9 cellular contexts compared by ENCODE assay signal in genomic region chr18:48922203-48922800, GRCh38. TPM values are rescaled to one million over a fixed set of nuclear protein-coding genes. Genes with fewer than 3 reads are reported as not detected.
A peak's percentile ranks its signal among the peaks of the same experiment; 100 is the strongest.
DNase-seq lines count a peak whose midpoint lies in the region; ATAC-seq and TF ChIP-seq lines count a peak whose summit lies in the region.
"Had no signal": no experiment of that assay in that cellular context is flagged by ENCODE, and none has a peak within 500 bp of the region (broad histone marks: within the 10 kb centered on the region; RNA-seq: fewer than 3 reads in every experiment).

No MANE protein-coding gene starts in this region.

- peaks cover 0 to 27% of the 10 kb centered on the region in 2 donors for H3K36me3 Mint-ChIP-seq in activated naive CD4-positive, alpha-beta T cell treated with anti-CD3 and anti-CD28 coated beads, Interleukin-2, amount 50 U/mL, for 72 hours

- no peak overlapping the region for H3K4me3 ChIP-seq in mucosa of stomach (ENCODE audit: low read length)
- H3K4me3 ChIP-seq in upper lobe of right lung, result peak overlapping the region; percentile 44

- H3K27ac ChIP-seq in cingulate gyrus (ENCODE audit: low read depth, low read length) (peak overlapping the region; percentile 10), upper lobe of right lung (peak overlapping the region; percentile 81)

- H3K9ac ChIP-seq in mucosa of stomach (ENCODE audit: low read length), result peak overlapping the region; percentile 0

- no peaks in the 10 kb centered on the region for H3K27me3 ChIP-seq in mucosa of stomach (ENCODE audit: control insufficient read depth, insufficient read depth, low read length)
- H3K27me3 ChIP-seq in upper lobe of right lung, result no peaks in the 10 kb centered on the region

- H3K9me3 Mint-ChIP-seq in activated naive CD4-positive, alpha-beta T cell treated with anti-CD3 and anti-CD28 coated beads, Interleukin-2, amount 50 U/mL, for 72 hours, result no peaks in the 10 kb centered on the region

- H3K36me3 ChIP-seq in mucosa of stomach (ENCODE audit: control insufficient read depth, insufficient read depth, low read length) (peaks cover 9% of the 10 kb centered on the region), upper lobe of right lung (peaks cover 24% of the 10 kb centered on the region)

- H3K4me1 ChIP-seq in mucosa of stomach (ENCODE audit: control insufficient read depth, insufficient read depth, low read length), result peaks cover 52% of the 10 kb centered on the region
- peaks cover 84% of the 10 kb centered on the region for H3K4me1 ChIP-seq in upper lobe of right lung
- H3K4me1 ChIP-seq: Caco-2 had no signal

- no peak for ATAC-seq in activated naive CD4-positive, alpha-beta T cell treated with anti-CD3 and anti-CD28 coated beads, Interleukin-2, amount 50 U/mL, for 72 hours
- ATAC-seq in upper lobe of right lung (no peak), HG03159 (IDR thresholded peaks at IDR 0.05; ENCODE audit: unreplicated experiment) (no peak)

- no peak for DNase-seq in activated naive CD4-positive, alpha-beta T cell treated with anti-CD3 and anti-CD28 coated beads, Interleukin-2, amount 50 U/mL, for 72 hours (ENCODE audit: low spot score in 2 of 2)
- no peak for DNase-seq in activated naive CD4-positive, alpha-beta T cell (lab: John Stamatoyannopoulos, UW)
- DNase-seq in upper lobe of right lung (no peak), iPS-NIHi11 (ENCODE audit: low spot score) (no peak), Kasumi-1 (lab: John Stamatoyannopoulos, UW) (no peak)
- DNase-seq: Caco-2 had no signal

- TF ChIP-seq CTCF in upper lobe of right lung (IDR thresholded peaks at IDR 0.05), result no peak

- intact Hi-C loops in upper lobe of right lung (cut with DNase I), result no loop called here

- H3K9me3 ChIP-seq in mucosa of stomach (ENCODE audit: control insufficient read depth, low read length) (no peaks in the 10 kb centered on the region), upper lobe of right lung (no peaks in the 10 kb centered on the region)
- H3K9me3 ChIP-seq: Caco-2 had no signal

- peak overlapping the region; percentile 75 to 81 for H3K27ac Mint-ChIP-seq in activated naive CD4-positive, alpha-beta T cell treated with anti-CD3 and anti-CD28 coated beads, Interleukin-2, amount 50 U/mL, for 72 hours

RNA-seq across cellular contexts. Expression of gene SMAD7, which starts 28.5 kb away (rescaled TPM):
- total RNA-seq in activated naive CD4-positive, alpha-beta T cell treated with anti-CD3 and anti-CD28 coated beads, Interleukin-2, amount 50 U/mL, for 72 hours, result 10 to 100 TPM; 13.4 to 14.6 TPM
- 68.9 TPM for total RNA-seq in upper lobe of right lung
